Comparison of ENCODE assay signal across 9 cellular contexts in genomic region chr16:23497543-23497868, GRCh38. TPM values are rescaled to one million over a fixed set of nuclear protein-coding genes. Genes with fewer than 3 reads are reported as not detected.
DNase-seq lines count a peak whose midpoint lies in the region; ATAC-seq and TF ChIP-seq lines count a peak whose summit lies in the region.
"Had no signal": no experiment of that assay in that cellular context is flagged by ENCODE, and none has a peak within 500 bp of the region (broad histone marks: within the 10 kb centered on the region; RNA-seq: fewer than 3 reads in every experiment).

No MANE protein-coding gene starts in this region.

- H3K9me3 ChIP-seq in GM23248 (ENCODE audit: low read depth) (no peaks in the 10 kb centered on the region), hepatocyte (ENCODE audit: low read depth) (no peaks in the 10 kb centered on the region)

- H3K4me2 ChIP-seq in GM23248 (ENCODE audit: unreplicated experiment), result peak overlapping the region; percentile 78
- H3K4me2 ChIP-seq in hepatocyte, result peak overlapping the region; percentile 70

- POLR2A ChIA-PET in activated B cell treated with CpG ODN at 0.5 μM for 24 hours (lab: Charles Lee), result interaction anchor here (0.6 to 5.4 kb wide), 5 partner anchors 11 to 1042 kb away, joined by 3 to 55 read pairs (median 6); partner anchors contain the start of genes EARS2, GGA2, RBBP6 and UBFD1

- no peak overlapping the region for H3K4me3 Mint-ChIP-seq in activated B cell treated with CpG ODN at 0.5 μM for 24 hours

- peak overlapping the region; percentile 73 for H3K27ac Mint-ChIP-seq in activated B cell treated with CpG ODN at 0.5 μM for 24 hours

- DNase-seq in GM23248 (no peak), activated B cell treated with CpG ODN at 0.5 μM for 24 hours (no peak), hepatocyte (ENCODE audit: low spot score) (no peak), hepatic stellate cell (ENCODE audit: low spot score) (no peak)
- DNase-seq: activated T-cell treated with anti-CD3 and anti-CD28 coated beads for 4 hours had no signal

- H2AFZ ChIP-seq in GM23248 (peak overlapping the region; percentile 58), hepatocyte (peak overlapping the region; percentile 50)

- H3K4me1 ChIP-seq in GM23248 (ENCODE audit: insufficient read depth) (peaks cover 10% of the 10 kb centered on the region; the same call in 1 of the 2 replicates), hepatocyte (ENCODE audit: insufficient read depth) (peaks cover 8% of the 10 kb centered on the region)

- CTCF ChIA-PET in activated B cell treated with CpG ODN at 0.5 μM for 24 hours (lab: Charles Lee), result interaction anchor here (1.4 kb wide), 1 partner anchor 8 kb away, joined by 3 read pairs; no protein-coding TSS in a partner anchor

- H3K27ac ChIP-seq in GM23248 (peak overlapping the region; percentile 71), hepatocyte (peak overlapping the region; percentile 93), skin epidermis (peak overlapping the region in 11 of 21 experiments; percentile 3 to 62 (median 47))

- WGBS in GM23248 (ENCODE audit: low coverage in 1 of 2, low lambda C conversion rate in 2 of 2, missing lambda C conversion rate in 2 of 2), 2 experiments, result 72 to 82% methylated on average over 6 of the region's 6 CpGs
- WGBS in hepatocyte (ENCODE audit: low lambda C conversion rate, missing lambda C conversion rate), result 39% methylated on average over 6 of the region's 6 CpGs

- no peak for TF ChIP-seq CTCF in activated B cell treated with CpG ODN at 0.5 μM for 24 hours (IDR thresholded peaks at IDR 0.05)
- TF ChIP-seq CTCF in hepatocyte (IDR thresholded peaks at IDR 0.05; ENCODE audit: poor library complexity), result no peak

- H3K9me3 Mint-ChIP-seq in activated B cell treated with CpG ODN at 0.5 μM for 24 hours, result no peaks in the 10 kb centered on the region

- H3K9me2 ChIP-seq in GM23248 (ENCODE audit: insufficient read depth), result no peaks in the 10 kb centered on the region
- no peaks in the 10 kb centered on the region for H3K9me2 ChIP-seq in hepatocyte (replicated peaks; ENCODE audit: insufficient read depth)

- H3K36me3 Mint-ChIP-seq in activated B cell treated with CpG ODN at 0.5 μM for 24 hours (ENCODE audit: low read depth), result peaks cover 83% of the 10 kb centered on the region

- 0 out of 2 replicates have a peak overlapping the region, but pooled peaks have one; percentile 53 for H3K9ac ChIP-seq in GM23248

- H3K4me3 ChIP-seq in GM23248, result peak overlapping the region; percentile 48; the same call in 1 of the 2 replicates
- no peak overlapping the region for H3K4me3 ChIP-seq in hepatocyte
- no peak overlapping the region for H3K4me3 ChIP-seq in skin epidermis

- 0 out of 2 replicates have a peak, but pooled peaks cover 5% of the 10 kb centered on the region for H3K36me3 ChIP-seq in GM23248 (ENCODE audit: low read depth)
- H3K36me3 ChIP-seq in hepatocyte (replicated peaks; ENCODE audit: insufficient read depth, low read depth), result no peaks in the 10 kb centered on the region

- ATAC-seq in activated B cell treated with CpG ODN at 0.5 μM for 24 hours (ENCODE audit: low read depth), result no peak
- ATAC-seq in SK-N-SH treated with all-trans-retinoic acid at 6 μM for 48 hours, result no peak
- no peak for ATAC-seq in GM21423 (IDR thresholded peaks at IDR 0.05; ENCODE audit: unreplicated experiment)
- ATAC-seq: Panc1 had no signal

- H3K27me3 Mint-ChIP-seq in activated B cell treated with CpG ODN at 0.5 μM for 24 hours, result no peaks in the 10 kb centered on the region

- peaks cover 11% of the 10 kb centered on the region for H3F3A ChIP-seq in GM23248 (ENCODE audit: insufficient read depth)

- H3K4me1 Mint-ChIP-seq in activated B cell treated with CpG ODN at 0.5 μM for 24 hours, result peaks cover 74% of the 10 kb centered on the region

- in situ Hi-C loops in GM23248 (cut with MboI), result no loop called here

- H4K20me1 ChIP-seq in GM23248 (ENCODE audit: insufficient read depth) (no peaks in the 10 kb centered on the region), hepatocyte (ENCODE audit: insufficient read depth, poor library complexity, severe bottlenecking) (peaks cover 10% of the 10 kb centered on the region)

- intact Hi-C loops in activated B cell treated with CpG ODN at 0.5 μM for 24 hours (cut with micrococcal nuclease), result no loop called here

- H3K27me3 ChIP-seq in GM23248 (replicated peaks; ENCODE audit: insufficient read depth) (no peaks in the 10 kb centered on the region), hepatocyte (no peaks in the 10 kb centered on the region)

- H3K79me2 ChIP-seq in GM23248 (ENCODE audit: insufficient read depth) (peaks cover 43% of the 10 kb centered on the region), hepatocyte (peaks cover 72% of the 10 kb centered on the region)

TF ChIP-seq in SK-N-SH treated with all-trans-retinoic acid at 6 μM for 48 hours, 23 proteins besides CTCF, POLR2A, EP300 and RAD21:
- no peak for TF ChIP-seq ISL1 (CRISPR knock-in tag; IDR thresholded peaks at IDR 0.05)
- no peak for TF ChIP-seq CSRNP3 (CRISPR knock-in tag; IDR thresholded peaks at IDR 0.05)
- no peak for TF ChIP-seq ZC3H10 (CRISPR knock-in tag; IDR thresholded peaks at IDR 0.05)
- TF ChIP-seq CREB5 (CRISPR knock-in tag; IDR thresholded peaks at IDR 0.05; ENCODE audit: low read depth), result no peak
- no peak for TF ChIP-seq POU6F1 (CRISPR knock-in tag; IDR thresholded peaks at IDR 0.05; ENCODE audit: borderline replicate concordance, low read depth)
- no peak for TF ChIP-seq GLIS3 (CRISPR knock-in tag; IDR thresholded peaks at IDR 0.05)
- no peak for TF ChIP-seq ARNTL (CRISPR knock-in tag; IDR thresholded peaks at IDR 0.05; ENCODE audit: borderline replicate concordance, low read depth)

RNA-seq across cellular contexts. Expression of gene GGA2, which starts 12.8 kb away (rescaled TPM):
- total RNA-seq in GM23248 (2014; rRNA removed; shearing (Covaris generic)), result 9.6 and 13.0 TPM in 2 replicates
- polyA plus RNA-seq in GM23248 (2016; fragmentation: Nextera tagmentation; extraction: Ambion mirVana) (16.0 and 17.7 TPM in 2 replicates), hepatocyte (73.1 and 76.6 TPM in 2 replicates)
- total RNA-seq in activated B cell treated with CpG ODN at 0.5 μM for 24 hours (264 and 281 TPM in 2 replicates), hepatocyte (42.4 and 56.4 TPM in 2 replicates)

RNA-seq across cellular contexts. Expression of gene COG7, which starts 44.5 kb away (rescaled TPM):
- total RNA-seq in GM23248 (2014; rRNA removed; shearing (Covaris generic)), result 15.6 and 16.3 TPM in 2 replicates
- 13.5 and 14.6 TPM in 2 replicates for polyA plus RNA-seq in GM23248 (2016; fragmentation: Nextera tagmentation; extraction: Ambion mirVana)
- total RNA-seq in activated B cell treated with CpG ODN at 0.5 μM for 24 hours, result 19.3 and 20.2 TPM in 2 replicates
- total RNA-seq in hepatocyte, result 11.8 and 15.4 TPM in 2 replicates
- polyA plus RNA-seq in hepatocyte, result 13.5 and 14.7 TPM in 2 replicates

RNA-seq across cellular contexts. Expression of gene EARS2, which starts 59.6 kb away (rescaled TPM):
- total RNA-seq in GM23248 (2014; rRNA removed; shearing (Covaris generic)), result 23.4 and 27.1 TPM in 2 replicates
- polyA plus RNA-seq in GM23248 (2016; fragmentation: Nextera tagmentation; extraction: Ambion mirVana) (15.3 and 15.6 TPM in 2 replicates), hepatocyte (23.1 and 25.2 TPM in 2 replicates)
- total RNA-seq in activated B cell treated with CpG ODN at 0.5 μM for 24 hours (24.9 and 27.5 TPM in 2 replicates), hepatocyte (19.0 and 26.5 TPM in 2 replicates)
